In genomic region chr17:29341726-29342125, GRCh38 we compare ENCODE assay signal across 20 cellular contexts. TPM values are rescaled to one million over a fixed set of nuclear protein-coding genes. Genes with fewer than 3 reads are reported as not detected.
DNase-seq lines count a peak whose midpoint lies in the region; ATAC-seq and TF ChIP-seq lines count a peak whose summit lies in the region.
"Had no signal": no experiment of that assay in that cellular context is flagged by ENCODE, and none has a peak within 500 bp of the region (broad histone marks: within the 10 kb centered on the region; RNA-seq: fewer than 3 reads in every experiment).

No MANE protein-coding gene starts in this region.

- no peak overlapping the region for H3K27ac Mint-ChIP-seq in T-cell
- H3K27ac Mint-ChIP-seq: activated naive CD4-positive, alpha-beta T cell treated with anti-CD3 and anti-CD28 coated beads, Interleukin-2, amount 50 U/mL, for 24 hours; CD4-positive, alpha-beta memory T cell had no signal

- no peaks in the 10 kb centered on the region for H3K9me3 Mint-ChIP-seq in T-cell
- H3K9me3 Mint-ChIP-seq: activated naive CD4-positive, alpha-beta T cell treated with anti-CD3 and anti-CD28 coated beads, Interleukin-2, amount 50 U/mL, for 24 hours; activated T-cell treated with anti-CD3 and anti-CD28 coated beads, Interleukin-2, amount 50 U/mL, for 4 hours had no signal

- ATAC-seq in T-cell (replicated peaks in 1 of 4) (no peak), HG03457 (IDR thresholded peaks at IDR 0.05; ENCODE audit: unreplicated experiment) (no peak)
- ATAC-seq: activated T-cell treated with anti-CD3 and anti-CD28 coated beads, Interleukin-2, amount 50 U/mL, for 4 hours; body of pancreas; mucosa of descending colon had no signal

- no peaks in the 10 kb centered on the region for H3K36me3 Mint-ChIP-seq in T-cell
- H3K36me3 Mint-ChIP-seq: activated naive CD4-positive, alpha-beta T cell treated with anti-CD3 and anti-CD28 coated beads, Interleukin-2, amount 50 U/mL, for 24 hours; CD4-positive, alpha-beta memory T cell had no signal

- no peak for TF ChIP-seq CTCF in cardiac fibroblast (IDR thresholded peaks at IDR 0.05; ENCODE audit: low read depth, low read length)

- H3K27me3 Mint-ChIP-seq in T-cell: peaks cover 3 to 9% of the 10 kb centered on the region in 2 donors
- H3K27me3 Mint-ChIP-seq: activated naive CD4-positive, alpha-beta T cell treated with anti-CD3 and anti-CD28 coated beads, Interleukin-2, amount 50 U/mL, for 24 hours had no signal

- CTCF ChIA-PET in T-cell (lab: Charles Lee): no interaction called here

- no peaks in the 10 kb centered on the region for H3K4me1 Mint-ChIP-seq in T-cell
- H3K4me1 Mint-ChIP-seq: activated naive CD4-positive, alpha-beta T cell treated with anti-CD3 and anti-CD28 coated beads, Interleukin-2, amount 50 U/mL, for 24 hours had no signal

- POLR2A ChIA-PET in T-cell (lab: Charles Lee): no interaction called here

- peak; percentile 32 for DNase-seq in EL
- DNase-seq in MV-4-11 (lab: John Stamatoyannopoulos, UW): peak; percentile 72
- peak; percentile 20 to 60 for DNase-seq in cardiac fibroblast (ENCODE audit: low read depth in 2 of 2)
- DNase-seq in renal cortical epithelial cell (ENCODE audit: low read depth): peak; percentile 26
- no peak for DNase-seq in T-cell
- DNase-seq in SW480 (ENCODE audit: low spot score): no peak
- DNase-seq: activated CD4-positive, alpha-beta T cell treated with anti-CD3 and anti-CD28 coated beads, Interleukin-2, amount 50 U/mL, for 48 hours; activated T-cell treated with anti-CD3 and anti-CD28 coated beads, Interleukin-2, amount 50 U/mL, for 4 hours; body of pancreas; CD4-positive, alpha-beta memory T cell; hippocampal formation; mucosa of descending colon; NCI-H187; NCI-H510A; nucleus accumbens; PC-9; stimulated activated CD4-positive, alpha-beta T cell treated with anti-CD3 and anti-CD28 coated beads, Interleukin-2, amount 100 ng/mL, for 48 hours; testis had no signal

- no peak overlapping the region for H3K4me3 ChIP-seq in cardiac fibroblast (replicated peaks in 1 of 2; ENCODE audit: low read depth in 2 of 2, low read length in 2 of 2)
- H3K4me3 ChIP-seq: body of pancreas, mucosa of descending colon, PC-9, testis had no signal

- no peak overlapping the region for H3K4me3 Mint-ChIP-seq in T-cell
- H3K4me3 Mint-ChIP-seq: activated naive CD4-positive, alpha-beta T cell treated with anti-CD3 and anti-CD28 coated beads, Interleukin-2, amount 50 U/mL, for 24 hours; activated T-cell treated with anti-CD3 and anti-CD28 coated beads, Interleukin-2, amount 50 U/mL, for 4 hours; CD4-positive, alpha-beta memory T cell had no signal

RNA-seq across cellular contexts. Expression of gene NUFIP2, which starts 47.8 kb away (rescaled TPM):
- total RNA-seq in renal cortical epithelial cell (39.9 and 66.9 TPM in 2 replicates), T-cell (10 to 100 TPM; 60.7 to 76.2 (median 66.4) TPM)

RNA-seq across cellular contexts. Expression of gene TAOK1, which starts 48.4 kb away (rescaled TPM):
- total RNA-seq in renal cortical epithelial cell (46.7 and 101 TPM in 2 replicates), T-cell (10 to 100 TPM; 57.7 to 63.4 (median 61.7) TPM)

Comparison
In these comparisons a context has a peak if more than half of its experiments do, and no peak if none do; other contexts are left out.
1. DNase-seq: peak in EL (single experiment), MV-4-11 (single experiment), cardiac fibroblast (2 of 2) and renal cortical epithelial cell (single experiment); none in T-cell (0 of 34) and SW480 (single experiment).